In the genomic region with DNA sequence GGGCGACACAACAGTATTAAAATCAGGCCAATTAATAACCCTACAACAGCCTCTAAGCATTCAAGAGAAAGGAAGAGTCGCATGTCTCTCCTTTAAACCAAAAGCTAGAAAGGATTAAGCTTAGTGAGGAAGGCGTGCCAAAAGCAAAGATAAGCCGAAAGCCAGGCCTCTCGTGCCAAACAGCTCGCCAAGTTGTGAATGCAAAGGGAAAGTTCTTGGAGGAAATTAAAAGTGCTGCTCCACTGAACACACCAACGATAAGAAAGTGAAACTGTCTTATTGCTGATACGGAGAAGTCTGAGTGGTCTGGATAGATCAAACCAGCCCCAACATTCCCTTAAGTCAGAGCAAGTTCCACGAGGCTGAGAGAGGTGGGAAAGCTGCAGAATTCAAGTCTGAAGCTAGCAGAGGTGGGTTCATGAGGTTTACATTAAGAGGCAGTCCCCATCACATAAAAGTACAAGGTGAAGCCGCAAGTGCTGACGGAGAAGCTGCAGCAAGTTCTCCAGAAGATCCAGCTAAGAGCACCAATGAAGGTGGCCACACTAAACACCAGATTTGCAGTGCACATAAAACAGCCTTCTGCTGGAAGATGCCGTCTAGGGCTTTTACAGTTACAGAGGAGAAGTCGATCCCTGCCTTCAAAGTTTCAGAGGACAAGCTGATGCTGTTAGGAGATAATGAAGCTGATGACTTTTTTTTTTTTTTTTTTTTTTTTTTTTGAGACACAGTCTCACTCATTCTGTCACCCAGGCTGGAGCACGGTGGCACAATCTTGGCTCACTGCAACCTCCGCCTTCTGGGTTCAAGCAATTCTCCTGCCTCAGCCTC, we compare ENCODE assay signal across 9 cellular contexts.
A peak's percentile ranks its signal among the peaks of the same experiment; 100 is the strongest.
DNase-seq lines count a peak whose midpoint lies in the region; ATAC-seq and TF ChIP-seq lines count a peak whose summit lies in the region.
"Had no signal": no experiment of that assay in that cellular context is flagged by ENCODE, and none has a peak within 500 bp of the region (broad histone marks: within the 10 kb centered on the region; RNA-seq: fewer than 3 reads in every experiment).

No MANE protein-coding gene starts in this region.

- peak overlapping the region; percentile 79 to 93 (median 92) for H3K4me3 Mint-ChIP-seq in CD4-positive, CD25-positive, alpha-beta regulatory T cell

- H3K4me1 ChIP-seq in CD4-positive, CD25-positive, alpha-beta regulatory T cell (ENCODE audit: control insufficient read depth, insufficient read depth, low read length, poor library complexity, severe bottlenecking), result peaks cover 20% of the 10 kb centered on the region
- H3K4me1 ChIP-seq in osteoblast (ENCODE audit: insufficient read depth, low read length), result no peaks in the 10 kb centered on the region

- no peaks in the 10 kb centered on the region for H3K36me3 ChIP-seq in CD4-positive, CD25-positive, alpha-beta regulatory T cell (ENCODE audit: control insufficient read depth, insufficient read depth, low read length)
- H3K36me3 ChIP-seq in osteoblast (ENCODE audit: insufficient read depth, low read length), result no peaks in the 10 kb centered on the region

- DNase-seq in CD4-positive, CD25-positive, alpha-beta regulatory T cell, result peak in 2 of 3 donors; percentile 39 to 73
- DNase-seq in MV-4-11 (lab: John Stamatoyannopoulos, UW) (peak; percentile 14), osteoblast (ENCODE audit: insufficient read length, low spot score, missing footprints) (peak; percentile 23), superior temporal gyrus (ENCODE audit: extremely low spot score) (no peak), epidermal melanocyte (ENCODE audit: insufficient read length, low spot score) (no peak), DMS53 treated with DMSO at 0.1 percent for 48 hours (lab: John Stamatoyannopoulos, UW; ENCODE audit: unreplicated experiment) (no peak)
- peak; percentile 3 for DNase-seq in effector CD4-positive, alpha-beta T cell
- DNase-seq in stimulated activated CD4-positive, alpha-beta T cell treated with anti-CD3 and anti-CD28 coated beads, Interleukin-1b, Interleukin-23, amount 100 ng/mL, for 48 hours, result no peak
- DNase-seq: stimulated activated CD4-positive, alpha-beta T cell treated with anti-CD3 and anti-CD28 coated beads, Interleukin-4, amount 100 ng/mL, for 4 hours had no signal

- H3K79me2 ChIP-seq in osteoblast (ENCODE audit: insufficient read depth, low read length), result no peaks in the 10 kb centered on the region

- peak overlapping the region; percentile 87 for H3K4me3 ChIP-seq in CD4-positive, CD25-positive, alpha-beta regulatory T cell (ENCODE audit: low read depth, low read length)
- no peak overlapping the region for H3K4me3 ChIP-seq in osteoblast (ENCODE audit: insufficient read depth, low read length)

- H3K9me3 ChIP-seq in CD4-positive, CD25-positive, alpha-beta regulatory T cell (ENCODE audit: control insufficient read depth in 2 of 2, low read length in 2 of 2), result no peaks in the 10 kb centered on the region
- H3K9me3 ChIP-seq in osteoblast (ENCODE audit: low read depth, low read length), result no peaks in the 10 kb centered on the region

- peak overlapping the region; percentile 34 for H3K27ac ChIP-seq in CD4-positive, CD25-positive, alpha-beta regulatory T cell (ENCODE audit: insufficient read depth, low read length, poor library complexity, severe bottlenecking)
- no peak overlapping the region for H3K27ac ChIP-seq in osteoblast (ENCODE audit: low read depth, low read length)

- no peaks in the 10 kb centered on the region for H3K27me3 Mint-ChIP-seq in CD4-positive, CD25-positive, alpha-beta regulatory T cell

- peaks cover 7 to 64% (median 34%) of the 10 kb centered on the region in 4 donors for H3K4me1 Mint-ChIP-seq in CD4-positive, CD25-positive, alpha-beta regulatory T cell

- H3K27ac Mint-ChIP-seq in CD4-positive, CD25-positive, alpha-beta regulatory T cell, result peak overlapping the region; percentile 77 to 94 (median 89)

- H2AFZ ChIP-seq in osteoblast (ENCODE audit: low read length), result no peak overlapping the region

- no peaks in the 10 kb centered on the region for H3K27me3 ChIP-seq in CD4-positive, CD25-positive, alpha-beta regulatory T cell (ENCODE audit: control insufficient read depth, insufficient read depth, low read length)
- H3K27me3 ChIP-seq in osteoblast (ENCODE audit: insufficient read depth, low read length), result no peaks in the 10 kb centered on the region

- peaks cover 15% of the 10 kb centered on the region for H3K36me3 Mint-ChIP-seq in CD4-positive, CD25-positive, alpha-beta regulatory T cell

- H3K9me3 Mint-ChIP-seq in CD4-positive, CD25-positive, alpha-beta regulatory T cell, result peaks cover 0 to 1% (median 0%) of the 10 kb centered on the region in 7 donors

- peak overlapping the region; percentile 14 for H3K4me2 ChIP-seq in osteoblast (ENCODE audit: insufficient read depth, low read length)

- TF ChIP-seq CTCF in osteoblast (IDR thresholded peaks at IDR 0.05; ENCODE audit: extremely low read depth, low read depth, low read length), result no peak

- peaks cover 2% of the 10 kb centered on the region for H4K20me1 ChIP-seq in osteoblast (ENCODE audit: insufficient read depth, low read length)

- ATAC-seq in CD4-positive, CD25-positive, alpha-beta regulatory T cell (ENCODE audit: low read depth in 2 of 2), result peak; percentile 50 to 53

Comparison
In these comparisons a context has a peak if more than half of its experiments do, and no peak if none do; other contexts are left out.
1. DNase-seq: peak in CD4-positive, CD25-positive, alpha-beta regulatory T cell (2 of 3), MV-4-11 (single experiment), effector CD4-positive, alpha-beta T cell (single experiment) and osteoblast (single experiment); none in superior temporal gyrus (single experiment), epidermal melanocyte (single experiment), DMS53 treated with DMSO at 0.1 percent for 48 hours (single experiment) and stimulated activated CD4-positive, alpha-beta T cell treated with anti-CD3 and anti-CD28 coated beads, Interleukin-1b, Interleukin-23, amount 100 ng/mL, for 48 hours (single experiment).